Comparison of ENCODE assay signal across 15 cellular contexts in the genomic region with DNA sequence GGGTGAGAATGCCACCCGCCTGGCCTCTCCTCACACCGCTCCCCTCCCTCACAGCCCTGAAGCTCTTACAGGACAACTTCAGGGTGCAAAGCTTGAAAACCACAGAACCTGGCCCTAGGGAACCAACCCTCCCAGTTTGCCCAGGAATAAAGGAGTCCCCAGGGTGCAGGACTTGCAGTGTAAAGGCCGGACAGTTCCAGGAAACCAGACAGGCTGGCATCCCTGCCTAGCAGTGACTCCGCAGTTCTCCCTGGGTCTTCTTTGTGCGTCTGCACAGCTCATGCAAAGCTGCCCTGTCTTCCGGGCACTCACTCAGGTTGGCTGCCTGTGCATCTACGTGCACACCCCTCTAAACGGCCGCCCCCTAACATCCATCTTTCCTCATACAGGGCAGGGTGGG. TPM values are rescaled to one million over a fixed set of nuclear protein-coding genes. Genes with fewer than 3 reads are reported as not detected.
A peak's percentile ranks its signal among the peaks of the same experiment; 100 is the strongest.
DNase-seq lines count a peak whose midpoint lies in the region; ATAC-seq, FAIRE-seq and TF ChIP-seq lines count a peak whose summit lies in the region.
"Had no signal": no experiment of that assay in that cellular context is flagged by ENCODE, and none has a peak within 500 bp of the region (broad histone marks: within the 10 kb centered on the region; RNA-seq: fewer than 3 reads in every experiment).

No MANE protein-coding gene starts in this region.

- no peak overlapping the region for H3K4ac ChIP-seq in H1 (replicated peaks; ENCODE audit: insufficient read length, low read depth, low read length)
- H3K4ac ChIP-seq in neuronal stem cell (ENCODE audit: low read length) = no peak overlapping the region

- no peak overlapping the region for H4K91ac ChIP-seq in H1 (replicated peaks; ENCODE audit: insufficient read length, low read length)
- H4K91ac ChIP-seq in neuronal stem cell (ENCODE audit: low read depth, low read length, poor library complexity) = no peak overlapping the region

- no peak overlapping the region for H3K23ac ChIP-seq in H1 (ENCODE audit: insufficient read length)
- H3K23ac ChIP-seq in neuronal stem cell (ENCODE audit: low read depth, low read length, poor library complexity) = no peak overlapping the region

- H2BK12ac ChIP-seq in H1 (ENCODE audit: low read depth, low read length) (no peak overlapping the region), neuronal stem cell (ENCODE audit: low read length) (no peak overlapping the region)

- H3K9ac ChIP-seq in H1 (replicated peaks in 1 of 4; ENCODE audit: extremely low read depth in 1 of 4, low read depth in 3 of 4, low read length in 3 of 4) = no peak overlapping the region; a peak in 1 of 7 replicates
- no peak overlapping the region for H3K9ac ChIP-seq in neuronal stem cell (ENCODE audit: low read depth, low read length, poor library complexity)
- H3K9ac ChIP-seq: BLaER1 treated with 17β-estradiol and CSF1 and Interleukin-3, amounts not matched to agents 10 nM and 100 nM; GM23248 had no signal

- CTCF ChIA-PET in H1 (lab: Charles Lee; ENCODE audit: partially characterized antibody) = interaction anchor here (1.0 to 2.0 kb wide), 5 partner anchors 15 to 90 kb away, joined by 3 to 10 read pairs (median 4); no protein-coding TSS in a partner anchor

- peak overlapping the region; percentile 66; the same call in 1 of the 2 replicates for H2BK5ac ChIP-seq in H1 (ENCODE audit: low read depth, low read length)
- no peak overlapping the region for H2BK5ac ChIP-seq in neuronal stem cell (ENCODE audit: low read length)

- no peak overlapping the region for H3K4me3 ChIP-seq in H1 (ENCODE audit: extremely low read depth in 1 of 4, insufficient read depth in 2 of 4, low read depth in 3 of 4, low read length in 4 of 4)
- H3K4me3 ChIP-seq in neuronal stem cell (ENCODE audit: low read length in 2 of 2) = no peak overlapping the region
- no peak overlapping the region for H3K4me3 ChIP-seq in upper lobe of right lung
- H3K4me3 ChIP-seq: BLaER1 treated with 17β-estradiol and CSF1 and Interleukin-3, amounts not matched to agents 10 nM and 100 nM; GM23248 had no signal

- no peak for TF ChIP-seq POLR2A in H1 (IDR thresholded peaks at IDR 0.05; ENCODE audit: control extremely low read depth in 1 of 2, low read depth in 2 of 2, low read length in 2 of 2)

- TF ChIP-seq EP300 in H1 (IDR thresholded peaks at IDR 0.05; ENCODE audit: borderline replicate concordance in 1 of 2, low read depth in 2 of 2, low read length in 2 of 2) = no peak

- H3K36me3 ChIP-seq in H1 (ENCODE audit: control insufficient read depth in 2 of 4, insufficient read depth in 4 of 4, low read length in 3 of 4) (no peaks in the 10 kb centered on the region), neuronal stem cell (replicated peaks in 1 of 2; ENCODE audit: control insufficient read depth in 2 of 2, insufficient read depth in 2 of 2, low read length in 2 of 2) (no peaks in the 10 kb centered on the region), upper lobe of right lung (no peaks in the 10 kb centered on the region)
- H3K36me3 ChIP-seq: BLaER1 treated with 17β-estradiol and CSF1 and Interleukin-3, amounts not matched to agents 10 nM and 100 nM had no signal

- H3K79me2 ChIP-seq in H1 (ENCODE audit: control insufficient read depth in 1 of 2, insufficient read depth in 2 of 2, low read length in 2 of 2) = no peaks in the 10 kb centered on the region

- H3K14ac ChIP-seq in H1 (ENCODE audit: insufficient read length) = no peak overlapping the region
- peak overlapping the region; percentile 47 for H3K14ac ChIP-seq in neuronal stem cell (ENCODE audit: low read length)

- H3K18ac ChIP-seq in H1 (ENCODE audit: extremely low read depth, low read length) = peak overlapping the region; percentile 78; the same call in 1 of the 2 replicates
- peak overlapping the region; percentile 20 for H3K18ac ChIP-seq in neuronal stem cell (ENCODE audit: low read length)

- WGBS in H1 (ENCODE audit: extremely low coverage in 1 of 2, insufficient coverage in 1 of 2, insufficient read length in 1 of 2, insufficient replicate concordance in 2 of 2, low coverage in 1 of 2, low lambda C conversion rate in 2 of 2, missing lambda C conversion rate in 1 of 2), 2 experiments = 89% methylated on average over 8 of the region's 9 CpGs; no CpG with 5 or more reads in 1 of the 2 experiments
- WGBS in neuronal stem cell (ENCODE audit: extremely low coverage in 2 of 2, insufficient read length in 2 of 2, insufficient replicate concordance in 1 of 2), 2 donors = no CpG with 5 or more reads among the region's 9 CpGs

- no peak overlapping the region for H3K56ac ChIP-seq in H1 (replicated peaks; ENCODE audit: insufficient read length, low read depth, low read length)

- H2BK20ac ChIP-seq in H1 (ENCODE audit: low read length) = no peak overlapping the region

- no peaks in the 10 kb centered on the region for H3K9me3 ChIP-seq in H1 (ENCODE audit: insufficient read depth in 2 of 2, low read depth in 1 of 2, low read length in 1 of 2)
- no peaks in the 10 kb centered on the region for H3K9me3 ChIP-seq in neuronal stem cell (replicated peaks in 1 of 2; ENCODE audit: control insufficient read depth in 2 of 2, insufficient read depth in 1 of 2, low read depth in 1 of 2, low read length in 2 of 2)
- no peaks in the 10 kb centered on the region for H3K9me3 ChIP-seq in upper lobe of right lung
- H3K9me3 ChIP-seq: BLaER1 treated with 17β-estradiol and CSF1 and Interleukin-3, amounts not matched to agents 10 nM and 100 nM had no signal

- no peak overlapping the region for H2BK120ac ChIP-seq in H1 (replicated peaks; ENCODE audit: low read depth, low read length)
- H2BK120ac ChIP-seq in neuronal stem cell (ENCODE audit: low read depth, low read length) = no peak overlapping the region

- H3K4me1 ChIP-seq in H1 (replicated peaks in 1 of 4; ENCODE audit: control insufficient read depth in 3 of 4, insufficient read depth in 4 of 4, low read length in 3 of 4) = peaks cover 4 to 14% (median 10%) of the 10 kb centered on the region in 4 experiments
- H3K4me1 ChIP-seq in neuronal stem cell (ENCODE audit: control insufficient read depth in 2 of 2, insufficient read depth in 1 of 2, low read depth in 1 of 2, low read length in 2 of 2) = peaks cover 0 to 7% of the 10 kb centered on the region in 2 donors
- H3K4me1 ChIP-seq in upper lobe of right lung = no peaks in the 10 kb centered on the region

- H4K5ac ChIP-seq in H1 (ENCODE audit: insufficient read length, low read depth, low read length) = no peak overlapping the region

- DNase-seq in NCI-H69 (lab: John Stamatoyannopoulos, UW) (peak; percentile 9), H1 (ENCODE audit: low read depth in 1 of 2, low spot score in 2 of 2) (no peak), neuronal stem cell (ENCODE audit: low spot score) (no peak), upper lobe of right lung (peak; percentile 32), UCSD-AML1 (lab: John Stamatoyannopoulos, UW; ENCODE audit: unreplicated experiment) (no peak), KG1 (lab: John Stamatoyannopoulos, UW) (no peak)
- DNase-seq: ACHN; Calu3; CD4-positive, alpha-beta T cell; DMS 273 treated with DMSO at 0.1 percent for 48 hours; GM23248; H9; IMR-90 had no signal

- H2AFZ ChIP-seq in H1 (ENCODE audit: low read length) (0 out of 2 replicates have a peak overlapping the region, but pooled peaks have one; percentile 8), neuronal stem cell (ENCODE audit: low read length) (no peak overlapping the region)
- H2AFZ ChIP-seq: GM23248 had no signal

- intact Hi-C loops in upper lobe of right lung (cut with DNase I) = no loop called here

- H2BK15ac ChIP-seq in H1 (ENCODE audit: low read length) (no peak overlapping the region), neuronal stem cell (ENCODE audit: low read length) (peak overlapping the region; percentile 20)

- TF ChIP-seq RAD21 in H1 (IDR thresholded peaks at IDR 0.05 in 1 of 2, conservative IDR thresholded peaks at IDR 0.05 in 1 of 2; ENCODE audit: low read depth in 2 of 2, low read length in 2 of 2) = no peak

- H3K79me1 ChIP-seq in H1 (ENCODE audit: low read depth, low read length) (no peaks in the 10 kb centered on the region), neuronal stem cell (ENCODE audit: low read depth, low read length) (peaks cover 3% of the 10 kb centered on the region)

- no peak overlapping the region for H3K4me2 ChIP-seq in H1 (ENCODE audit: insufficient read depth in 1 of 2, low read depth in 2 of 2, low read length in 2 of 2)
- H3K4me2 ChIP-seq in neuronal stem cell (ENCODE audit: insufficient read depth, low read length, poor library complexity, severe bottlenecking) = no peak overlapping the region
- H3K4me2 ChIP-seq: BLaER1 treated with 17β-estradiol and CSF1 and Interleukin-3, amounts not matched to agents 10 nM and 100 nM had no signal

- no peak for TF ChIP-seq CTCF in H1 (IDR thresholded peaks at IDR 0.05; ENCODE audit: control extremely low read depth in 1 of 3, insufficient read depth in 1 of 3, low read depth in 1 of 3, low read length in 3 of 3)
- no peak for TF ChIP-seq CTCF in upper lobe of right lung (IDR thresholded peaks at IDR 0.05)

- H4K20me1 ChIP-seq in H1 (replicated peaks in 1 of 2; ENCODE audit: control insufficient read depth in 1 of 2, insufficient read depth in 2 of 2, low read length in 2 of 2) = no peaks in the 10 kb centered on the region
- H4K20me1 ChIP-seq: BLaER1 treated with 17β-estradiol and CSF1 and Interleukin-3, amounts not matched to agents 10 nM and 100 nM had no signal

- H2AK5ac ChIP-seq in H1 (ENCODE audit: low read depth, low read length) = no peak overlapping the region
- no peak overlapping the region for H2AK5ac ChIP-seq in neuronal stem cell (ENCODE audit: low read depth, low read length)

- ATAC-seq in upper lobe of right lung (no peak), GM21529 (IDR thresholded peaks at IDR 0.05; ENCODE audit: unreplicated experiment) (no peak)

- no peaks in the 10 kb centered on the region for H3K23me2 ChIP-seq in H1 (ENCODE audit: low read depth, low read length)

- H4K8ac ChIP-seq in H1 (ENCODE audit: extremely low read depth, insufficient read depth, low read length) (no peak overlapping the region), neuronal stem cell (ENCODE audit: low read depth, low read length) (no peak overlapping the region)

- FAIRE-seq in H1 (lab: Jason Lieb, UNC) = no peak

- H3K27me3 ChIP-seq in H1 (replicated peaks in 1 of 4; ENCODE audit: control insufficient read depth in 3 of 4, extremely low read depth in 1 of 4, insufficient read depth in 3 of 4, low read length in 3 of 4) = no peaks in the 10 kb centered on the region
- H3K27me3 ChIP-seq in neuronal stem cell (ENCODE audit: control insufficient read depth in 3 of 3, insufficient read depth in 3 of 3, low read depth in 1 of 3, low read length in 3 of 3) = no peaks in the 10 kb centered on the region
- H3K27me3 ChIP-seq in upper lobe of right lung = no peaks in the 10 kb centered on the region
- H3K27me3 ChIP-seq: BLaER1 treated with 17β-estradiol and CSF1 and Interleukin-3, amounts not matched to agents 10 nM and 100 nM had no signal

- POLR2A ChIA-PET in H1 (lab: Charles Lee; ENCODE audit: partially characterized antibody) = interaction anchor here (1.2 to 1.8 kb wide), 3 partner anchors 16 to 36 kb away, joined by 3 to 4 read pairs (median 4); no protein-coding TSS in a partner anchor

- H3K27ac ChIP-seq in H1 (ENCODE audit: low read depth, low read length) (no peak overlapping the region), neuronal stem cell (replicated peaks; ENCODE audit: low read length) (no peak overlapping the region), upper lobe of right lung (no peak overlapping the region)
- H3K27ac ChIP-seq: BLaER1 treated with 17β-estradiol and CSF1 and Interleukin-3, amounts not matched to agents 10 nM and 100 nM; GM23248 had no signal

RNA-seq across cellular contexts. Expression of a gene that starts 36.1 kb away (rescaled TPM):
- total RNA-seq in H1 (2021; fragmentation: NEBNext Ultra II Directional; extraction: Animal tissue kit (Norgen Biotek cat#: 25700)) = 4.8 and 6.9 TPM in 2 replicates
- polyA plus RNA-seq in H1 (2011; rRNA removed) = 3.1 and 3.2 TPM in 2 replicates
- polyA plus RNA-seq in H1 (2011; cell fraction: cytosol; rRNA removed) = 4.0 TPM
- polyA plus RNA-seq in H1 (2011; cell fraction: nucleus; rRNA removed) = 6.6 TPM
- polyA plus RNA-seq in H1 (2012, experiment 1 of 2) = 2.8 to 4.9 TPM (median 3.6 TPM) in 4 replicates
- 1.1 TPM for polyA plus RNA-seq in H1 (2012, experiment 2 of 2)
- polyA plus RNA-seq in H1 (2013, experiment 1 of 2) = 3.7 TPM
- polyA plus RNA-seq in H1 (2013, experiment 2 of 2) = 3.2 TPM
- 7.8 and 14.4 TPM in 2 replicates for polyA minus RNA-seq in H1 (2011; rRNA and poly(A)+ RNA removed)
- polyA minus RNA-seq in H1 (2011; cell fraction: cytosol; rRNA and poly(A)+ RNA removed) = 3.2 TPM
- 10.1 TPM for polyA minus RNA-seq in H1 (2011; cell fraction: nucleus; rRNA and poly(A)+ RNA removed)
- polyA plus RNA-seq in neuronal stem cell (2013, experiment 1 of 2) = 3.1 TPM
- polyA plus RNA-seq in neuronal stem cell (2013, experiment 2 of 2) = 3.2 TPM
- total RNA-seq in upper lobe of right lung = 7.4 TPM

Comparison
In these comparisons a context has a peak if more than half of its experiments do, and no peak if none do; other contexts are left out.
1. DNase-seq: peak in NCI-H69 (single experiment) and upper lobe of right lung (single experiment); none in H1 (0 of 2), neuronal stem cell (single experiment), UCSD-AML1 (single experiment) and KG1 (single experiment).